In genomic region chr22:49712195-49712791, GRCh38 we compare ENCODE assay signal across 12 cellular contexts.
DNase-seq lines count a peak whose midpoint lies in the region; ATAC-seq, FAIRE-seq and TF ChIP-seq lines count a peak whose summit lies in the region.
"Had no signal": no experiment of that assay in that cellular context is flagged by ENCODE, and none has a peak within 500 bp of the region (broad histone marks: within the 10 kb centered on the region; RNA-seq: fewer than 3 reads in every experiment).

No MANE protein-coding gene starts in this region.

- no peak overlapping the region for H3K4me2 ChIP-seq in K562 (ENCODE audit: insufficient read depth, low read length)

- TF ChIP-seq POLR2A in K562 (conservative IDR thresholded peaks at IDR 0.05): no peak

- H3K9ac ChIP-seq in K562 (ENCODE audit: insufficient read depth in 1 of 2, low read depth in 2 of 2, low read length in 2 of 2): no peak overlapping the region

- peak; percentile 10 for DNase-seq in Caki2 (ENCODE audit: low read depth)
- peak; percentile 54 for DNase-seq in HuH-7 (ENCODE audit: low spot score)
- DNase-seq in K562 (ENCODE audit: extremely low read depth in 1 of 4, low spot score in 3 of 4): peak; percentile 48 to 60 (median 56)
- peak; percentile 0 for DNase-seq in midbrain (lab: John Stamatoyannopoulos, UW)
- no peak for DNase-seq in LoVo (ENCODE audit: low spot score)
- no peak for DNase-seq in superior temporal gyrus (ENCODE audit: extremely low spot score)
- no peak for DNase-seq in putamen (ENCODE audit: low spot score)
- DNase-seq: activated naive CD4-positive, alpha-beta T cell; effector CD4-positive, alpha-beta T cell; stimulated activated naive CD4-positive, alpha-beta T cell had no signal

- TF ChIP-seq EP300 in K562 (IDR thresholded peaks at IDR 0.05; ENCODE audit: low read length): no peak

- no peak overlapping the region for H3K27ac ChIP-seq in K562 (ENCODE audit: extremely low read depth, low read depth, low read length)
- H3K27ac ChIP-seq: neutrophil had no signal

- no TSS peak for BruUV-seq in K562 (replicated peaks; lab: Mats Ljungman, UMichigan)

- CTCF ChIA-PET in K562 (lab: Yijun Ruan, JAX; ENCODE audit: low intra/inter-chr PET ratio): no interaction called here

- no peak overlapping the region for H2AFZ ChIP-seq in K562 (ENCODE audit: low read depth, low read length)

- 16% methylated on average over 18 of the region's 22 CpGs for WGBS in K562 (ENCODE audit: insufficient coverage, low coverage, missing lambda C conversion rate)

- H4K20me1 ChIP-seq in K562 (replicated peaks; ENCODE audit: control insufficient read depth, insufficient read depth, low read length): peaks cover 4% of the 10 kb centered on the region; the same call in 1 of the 2 replicates

- H3K27me3 ChIP-seq in K562 (ENCODE audit: control insufficient read depth in 2 of 2, insufficient read depth in 2 of 2, low read length in 2 of 2): peaks cover 0 to 57% of the 10 kb centered on the region in 2 experiments; a peak in 4 of 5 replicates

- H3K79me2 ChIP-seq in K562 (ENCODE audit: control insufficient read depth, insufficient read depth, low read length): no peaks in the 10 kb centered on the region

- FAIRE-seq in K562 (lab: Jason Lieb, UNC): no peak

- POLR2A ChIA-PET in K562 (lab: Yijun Ruan, JAX): interaction anchor here (1.3 kb wide), 1 partner anchor 44 kb away, joined by 4 read pairs; no protein-coding TSS in a partner anchor

- peaks cover 0 to 3% of the 10 kb centered on the region in 2 experiments; a peak in 1 of 5 replicates for H3K4me1 ChIP-seq in K562 (replicated peaks in 1 of 2; ENCODE audit: control insufficient read depth in 2 of 2, insufficient read depth in 2 of 2, low read length in 2 of 2)

- no peak overlapping the region for H3K4me3 ChIP-seq in K562

- H3K9me1 ChIP-seq in K562 (ENCODE audit: control insufficient read depth, insufficient read depth, low read length): no peaks in the 10 kb centered on the region

- ATAC-seq in K562 (peak; percentile 85), HG03354 (IDR thresholded peaks at IDR 0.05; ENCODE audit: poor library complexity, severe bottlenecking, unreplicated experiment) (no peak)

- TF ChIP-seq RAD21 in K562 (CRISPR knock-in tag; conservative IDR thresholded peaks at IDR 0.05 in 1 of 2, IDR thresholded peaks at IDR 0.05 in 1 of 2): no peak

- intact Hi-C loops in K562 (cut with micrococcal nuclease): no loop called here

- in situ Hi-C loops in Caki2 (cut with HindIII; ENCODE audit: low pct_unique_long_range_greater_than_20kb, low sequenced_read_pairs) (no loop called here), K562 (cut with MboI) (no loop called here)

- H3K36me3 ChIP-seq in K562 (ENCODE audit: control insufficient read depth, insufficient read depth, low read length): no peaks in the 10 kb centered on the region
- H3K36me3 ChIP-seq: neutrophil had no signal

- TF ChIP-seq CTCF in K562 (IDR thresholded peaks at IDR 0.05 in 2 of 3, conservative IDR thresholded peaks at IDR 0.05 in 1 of 3; ENCODE audit: insufficient read depth in 2 of 3, low read depth in 1 of 3, low read length in 3 of 3): no peak

- H3K9me3 ChIP-seq in K562 (replicated peaks; ENCODE audit: control insufficient read depth, insufficient read depth, low read depth, low read length): no peaks in the 10 kb centered on the region
- H3K9me3 ChIP-seq: neutrophil had no signal

TF ChIP-seq in K562, 482 proteins besides CTCF, POLR2A, EP300 and RAD21:
- TF ChIP-seq EHMT2 (IDR thresholded peaks at IDR 0.05): peak; percentile 93
- TF ChIP-seq, protein P1, sequence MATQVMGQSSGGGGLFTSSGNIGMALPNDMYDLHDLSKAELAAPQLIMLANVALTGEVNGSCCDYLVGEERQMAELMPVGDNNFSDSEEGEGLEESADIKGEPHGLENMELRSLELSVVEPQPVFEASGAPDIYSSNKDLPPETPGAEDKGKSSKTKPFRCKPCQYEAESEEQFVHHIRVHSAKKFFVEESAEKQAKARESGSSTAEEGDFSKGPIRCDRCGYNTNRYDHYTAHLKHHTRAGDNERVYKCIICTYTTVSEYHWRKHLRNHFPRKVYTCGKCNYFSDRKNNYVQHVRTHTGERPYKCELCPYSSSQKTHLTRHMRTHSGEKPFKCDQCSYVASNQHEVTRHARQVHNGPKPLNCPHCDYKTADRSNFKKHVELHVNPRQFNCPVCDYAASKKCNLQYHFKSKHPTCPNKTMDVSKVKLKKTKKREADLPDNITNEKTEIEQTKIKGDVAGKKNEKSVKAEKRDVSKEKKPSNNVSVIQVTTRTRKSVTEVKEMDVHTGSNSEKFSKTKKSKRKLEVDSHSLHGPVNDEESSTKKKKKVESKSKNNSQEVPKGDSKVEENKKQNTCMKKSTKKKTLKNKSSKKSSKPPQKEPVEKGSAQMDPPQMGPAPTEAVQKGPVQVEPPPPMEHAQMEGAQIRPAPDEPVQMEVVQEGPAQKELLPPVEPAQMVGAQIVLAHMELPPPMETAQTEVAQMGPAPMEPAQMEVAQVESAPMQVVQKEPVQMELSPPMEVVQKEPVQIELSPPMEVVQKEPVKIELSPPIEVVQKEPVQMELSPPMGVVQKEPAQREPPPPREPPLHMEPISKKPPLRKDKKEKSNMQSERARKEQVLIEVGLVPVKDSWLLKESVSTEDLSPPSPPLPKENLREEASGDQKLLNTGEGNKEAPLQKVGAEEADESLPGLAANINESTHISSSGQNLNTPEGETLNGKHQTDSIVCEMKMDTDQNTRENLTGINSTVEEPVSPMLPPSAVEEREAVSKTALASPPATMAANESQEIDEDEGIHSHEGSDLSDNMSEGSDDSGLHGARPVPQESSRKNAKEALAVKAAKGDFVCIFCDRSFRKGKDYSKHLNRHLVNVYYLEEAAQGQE (CRISPR knock-in tag; IDR thresholded peaks at IDR 0.05; ENCODE audit: low read depth): peak; percentile 94
- peak; percentile 27 for TF ChIP-seq ZFX (CRISPR knock-in tag; IDR thresholded peaks at IDR 0.05)
- TF ChIP-seq TFAP4 (CRISPR knock-in tag; IDR thresholded peaks at IDR 0.05; ENCODE audit: borderline replicate concordance): peak; percentile 17; the same call in 1 of the 2 replicates
- no peak for TF ChIP-seq CGGBP1 (CRISPR knock-in tag; IDR thresholded peaks at IDR 0.05)
- TF ChIP-seq MIER1 (IDR thresholded peaks at IDR 0.05; ENCODE audit: low read depth): peak; percentile 92
- TF ChIP-seq HDAC2 (IDR thresholded peaks at IDR 0.05): no peak
- TF ChIP-seq NFRKB (IDR thresholded peaks at IDR 0.05; ENCODE audit: low read depth): no peak
TF ChIP-seq in K562: peak in this region for 5.

Comparison
In these comparisons a context has a peak if more than half of its experiments do, and no peak if none do; other contexts are left out.
1. DNase-seq: peak in Caki2 (single experiment), HuH-7 (single experiment), K562 (4 of 4) and midbrain (single experiment); none in LoVo (single experiment), superior temporal gyrus (single experiment) and putamen (single experiment).